In genomic region chr7:36784991-36785940, GRCh38 we compare ENCODE assay signal across 8 cellular contexts.
DNase-seq lines count a peak whose midpoint lies in the region; ATAC-seq lines count a peak whose summit lies in the region.

No MANE protein-coding gene starts in this region.

- peaks cover 24% of the 10 kb centered on the region for H3K36me3 Mint-ChIP-seq in activated CD4-positive, alpha-beta T cell treated with anti-CD3 and anti-CD28 coated beads, Interleukin-2, amount 10 ng/mL, durations not matched to agents 7 days and 5 days (ENCODE audit: low read depth)

- H3K4me1 Mint-ChIP-seq in activated CD4-positive, alpha-beta T cell treated with anti-CD3 and anti-CD28 coated beads, Interleukin-2, amount 10 ng/mL, durations not matched to agents 7 days and 5 days = peaks cover 87% of the 10 kb centered on the region

- H3K27ac Mint-ChIP-seq in activated CD4-positive, alpha-beta T cell treated with anti-CD3 and anti-CD28 coated beads, Interleukin-2, amount 10 ng/mL, durations not matched to agents 7 days and 5 days = peak overlapping the region; percentile 83

- H3K9me3 Mint-ChIP-seq in activated CD4-positive, alpha-beta T cell treated with anti-CD3 and anti-CD28 coated beads, Interleukin-2, amount 10 ng/mL, durations not matched to agents 7 days and 5 days = peaks cover 9% of the 10 kb centered on the region

- POLR2A ChIA-PET in activated CD4-positive, alpha-beta T cell treated with anti-CD3 and anti-CD28 coated beads, Interleukin-2, amount 10 ng/mL, durations not matched to agents 7 days and 5 days (lab: Charles Lee) = no interaction called here

- peak; percentile 89 for ATAC-seq in Right ventricle myocardium inferior
- ATAC-seq in HG03457 (IDR thresholded peaks at IDR 0.05; ENCODE audit: unreplicated experiment) = peak; percentile 99

- H3K27ac ChIP-seq in epithelial cell of prostate = peak overlapping the region; percentile 71

- H3K27me3 Mint-ChIP-seq in activated CD4-positive, alpha-beta T cell treated with anti-CD3 and anti-CD28 coated beads, Interleukin-2, amount 10 ng/mL, durations not matched to agents 7 days and 5 days = no peaks in the 10 kb centered on the region

- H3K4me3 Mint-ChIP-seq in activated CD4-positive, alpha-beta T cell treated with anti-CD3 and anti-CD28 coated beads, Interleukin-2, amount 10 ng/mL, durations not matched to agents 7 days and 5 days = peak overlapping the region; percentile 3

- intact Hi-C loops in Right ventricle myocardium inferior (cut with DNase I) (no loop called here), cardiac septum (cut with DNase I) (no loop called here)

- DNase-seq in Right ventricle myocardium inferior (ENCODE audit: missing footprints) = no peak
- DNase-seq in cardiac septum (ENCODE audit: low spot score) = no peak
- DNase-seq in activated CD4-positive, alpha-beta T cell treated with anti-CD3 and anti-CD28 coated beads, Interleukin-2, amount 10 ng/mL, durations not matched to agents 7 days and 5 days = peak; percentile 68
- DNase-seq in epithelial cell of prostate (ENCODE audit: low read depth, low spot score) = no peak
- peak; percentile 10 to 36 for DNase-seq in stimulated activated CD4-positive, alpha-beta T cell treated with anti-CD3 and anti-CD28 coated beads, Interleukin-1b, Interleukin-23, amount 100 ng/mL, for 4 hours (ENCODE audit: low read depth in 2 of 2)
- no peak for DNase-seq in NCI-H128 (lab: John Stamatoyannopoulos, UW; ENCODE audit: unreplicated experiment)
- DNase-seq in AG08396 (ENCODE audit: low spot score) = no peak

- CTCF ChIA-PET in activated CD4-positive, alpha-beta T cell treated with anti-CD3 and anti-CD28 coated beads, Interleukin-2, amount 10 ng/mL, durations not matched to agents 7 days and 5 days (lab: Charles Lee) = interaction anchor here (0.5 to 1.5 kb wide), 5 partner anchors 10 to 349 kb away, joined by 3 to 4 read pairs (median 3); no protein-coding TSS in a partner anchor

Comparison
In these comparisons a context has a peak if more than half of its experiments do, and no peak if none do; other contexts are left out.
1. DNase-seq: peak in activated CD4-positive, alpha-beta T cell treated with anti-CD3 and anti-CD28 coated beads, Interleukin-2, amount 10 ng/mL, durations not matched to agents 7 days and 5 days (single experiment) and stimulated activated CD4-positive, alpha-beta T cell treated with anti-CD3 and anti-CD28 coated beads, Interleukin-1b, Interleukin-23, amount 100 ng/mL, for 4 hours (2 of 2); none in Right ventricle myocardium inferior (single experiment), cardiac septum (single experiment), epithelial cell of prostate (single experiment), NCI-H128 (single experiment) and AG08396 (single experiment).